In the genomic region with DNA sequence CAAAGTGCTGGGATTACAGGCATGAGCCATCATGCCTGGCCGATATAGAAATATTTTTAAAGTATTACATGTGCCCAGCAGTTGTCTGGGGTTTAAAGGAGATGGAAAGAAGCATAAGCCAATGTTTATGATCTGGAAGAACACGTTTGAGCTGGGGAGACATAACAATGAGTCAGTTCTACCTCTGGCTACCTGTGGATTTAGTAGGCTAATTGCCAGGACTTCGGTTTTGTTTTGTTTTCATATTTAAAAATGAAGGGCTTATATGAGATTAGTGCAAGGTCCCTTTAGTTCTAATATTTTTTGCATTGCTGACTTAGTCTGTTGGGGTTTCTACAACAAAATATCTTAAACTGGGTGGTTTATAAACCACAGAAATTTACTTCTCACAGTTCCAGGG, we compare ENCODE assay signal across 2 cellular contexts.
TF ChIP-seq lines count a peak whose summit lies in the region.

No MANE protein-coding gene starts in this region.

TF ChIP-seq in liver, 16 proteins besides CTCF, POLR2A, EP300 and RAD21 (continued from another document):
- TF ChIP-seq, protein P1, sequence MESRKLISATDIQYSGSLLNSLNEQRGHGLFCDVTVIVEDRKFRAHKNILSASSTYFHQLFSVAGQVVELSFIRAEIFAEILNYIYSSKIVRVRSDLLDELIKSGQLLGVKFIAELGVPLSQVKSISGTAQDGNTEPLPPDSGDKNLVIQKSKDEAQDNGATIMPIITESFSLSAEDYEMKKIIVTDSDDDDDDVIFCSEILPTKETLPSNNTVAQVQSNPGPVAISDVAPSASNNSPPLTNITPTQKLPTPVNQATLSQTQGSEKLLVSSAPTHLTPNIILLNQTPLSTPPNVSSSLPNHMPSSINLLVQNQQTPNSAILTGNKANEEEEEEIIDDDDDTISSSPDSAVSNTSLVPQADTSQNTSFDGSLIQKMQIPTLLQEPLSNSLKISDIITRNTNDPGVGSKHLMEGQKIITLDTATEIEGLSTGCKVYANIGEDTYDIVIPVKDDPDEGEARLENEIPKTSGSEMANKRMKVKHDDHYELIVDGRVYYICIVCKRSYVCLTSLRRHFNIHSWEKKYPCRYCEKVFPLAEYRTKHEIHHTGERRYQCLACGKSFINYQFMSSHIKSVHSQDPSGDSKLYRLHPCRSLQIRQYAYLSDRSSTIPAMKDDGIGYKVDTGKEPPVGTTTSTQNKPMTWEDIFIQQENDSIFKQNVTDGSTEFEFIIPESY (IDR thresholded peaks at IDR 0.05): no peak
- TF ChIP-seq TAF1 (conservative IDR thresholded peaks at IDR 0.05): no peak
- TF ChIP-seq, protein P2, sequence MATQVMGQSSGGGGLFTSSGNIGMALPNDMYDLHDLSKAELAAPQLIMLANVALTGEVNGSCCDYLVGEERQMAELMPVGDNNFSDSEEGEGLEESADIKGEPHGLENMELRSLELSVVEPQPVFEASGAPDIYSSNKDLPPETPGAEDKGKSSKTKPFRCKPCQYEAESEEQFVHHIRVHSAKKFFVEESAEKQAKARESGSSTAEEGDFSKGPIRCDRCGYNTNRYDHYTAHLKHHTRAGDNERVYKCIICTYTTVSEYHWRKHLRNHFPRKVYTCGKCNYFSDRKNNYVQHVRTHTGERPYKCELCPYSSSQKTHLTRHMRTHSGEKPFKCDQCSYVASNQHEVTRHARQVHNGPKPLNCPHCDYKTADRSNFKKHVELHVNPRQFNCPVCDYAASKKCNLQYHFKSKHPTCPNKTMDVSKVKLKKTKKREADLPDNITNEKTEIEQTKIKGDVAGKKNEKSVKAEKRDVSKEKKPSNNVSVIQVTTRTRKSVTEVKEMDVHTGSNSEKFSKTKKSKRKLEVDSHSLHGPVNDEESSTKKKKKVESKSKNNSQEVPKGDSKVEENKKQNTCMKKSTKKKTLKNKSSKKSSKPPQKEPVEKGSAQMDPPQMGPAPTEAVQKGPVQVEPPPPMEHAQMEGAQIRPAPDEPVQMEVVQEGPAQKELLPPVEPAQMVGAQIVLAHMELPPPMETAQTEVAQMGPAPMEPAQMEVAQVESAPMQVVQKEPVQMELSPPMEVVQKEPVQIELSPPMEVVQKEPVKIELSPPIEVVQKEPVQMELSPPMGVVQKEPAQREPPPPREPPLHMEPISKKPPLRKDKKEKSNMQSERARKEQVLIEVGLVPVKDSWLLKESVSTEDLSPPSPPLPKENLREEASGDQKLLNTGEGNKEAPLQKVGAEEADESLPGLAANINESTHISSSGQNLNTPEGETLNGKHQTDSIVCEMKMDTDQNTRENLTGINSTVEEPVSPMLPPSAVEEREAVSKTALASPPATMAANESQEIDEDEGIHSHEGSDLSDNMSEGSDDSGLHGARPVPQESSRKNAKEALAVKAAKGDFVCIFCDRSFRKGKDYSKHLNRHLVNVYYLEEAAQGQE (IDR thresholded peaks at IDR 0.05): no peak
- TF ChIP-seq SP1 (IDR thresholded peaks at IDR 0.05): no peak
TF ChIP-seq in liver: peak in this region for 0.

TF ChIP-seq in HepG2, 621 proteins besides CTCF, POLR2A, EP300 and RAD21 (continued from another document):
- no peak for TF ChIP-seq NFE2L1 (CRISPR knock-in tag; IDR thresholded peaks at IDR 0.05; ENCODE audit: borderline replicate concordance)
- TF ChIP-seq MTF2 (CRISPR knock-in tag; IDR thresholded peaks at IDR 0.05; ENCODE audit: borderline replicate concordance): no peak
- TF ChIP-seq, protein P3, sequence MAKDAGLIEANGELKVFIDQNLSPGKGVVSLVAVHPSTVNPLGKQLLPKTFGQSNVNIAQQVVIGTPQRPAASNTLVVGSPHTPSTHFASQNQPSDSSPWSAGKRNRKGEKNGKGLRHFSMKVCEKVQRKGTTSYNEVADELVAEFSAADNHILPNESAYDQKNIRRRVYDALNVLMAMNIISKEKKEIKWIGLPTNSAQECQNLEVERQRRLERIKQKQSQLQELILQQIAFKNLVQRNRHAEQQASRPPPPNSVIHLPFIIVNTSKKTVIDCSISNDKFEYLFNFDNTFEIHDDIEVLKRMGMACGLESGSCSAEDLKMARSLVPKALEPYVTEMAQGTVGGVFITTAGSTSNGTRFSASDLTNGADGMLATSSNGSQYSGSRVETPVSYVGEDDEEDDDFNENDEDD (CRISPR knock-in tag; IDR thresholded peaks at IDR 0.05; ENCODE audit: borderline replicate concordance): no peak
- TF ChIP-seq, protein P4, sequence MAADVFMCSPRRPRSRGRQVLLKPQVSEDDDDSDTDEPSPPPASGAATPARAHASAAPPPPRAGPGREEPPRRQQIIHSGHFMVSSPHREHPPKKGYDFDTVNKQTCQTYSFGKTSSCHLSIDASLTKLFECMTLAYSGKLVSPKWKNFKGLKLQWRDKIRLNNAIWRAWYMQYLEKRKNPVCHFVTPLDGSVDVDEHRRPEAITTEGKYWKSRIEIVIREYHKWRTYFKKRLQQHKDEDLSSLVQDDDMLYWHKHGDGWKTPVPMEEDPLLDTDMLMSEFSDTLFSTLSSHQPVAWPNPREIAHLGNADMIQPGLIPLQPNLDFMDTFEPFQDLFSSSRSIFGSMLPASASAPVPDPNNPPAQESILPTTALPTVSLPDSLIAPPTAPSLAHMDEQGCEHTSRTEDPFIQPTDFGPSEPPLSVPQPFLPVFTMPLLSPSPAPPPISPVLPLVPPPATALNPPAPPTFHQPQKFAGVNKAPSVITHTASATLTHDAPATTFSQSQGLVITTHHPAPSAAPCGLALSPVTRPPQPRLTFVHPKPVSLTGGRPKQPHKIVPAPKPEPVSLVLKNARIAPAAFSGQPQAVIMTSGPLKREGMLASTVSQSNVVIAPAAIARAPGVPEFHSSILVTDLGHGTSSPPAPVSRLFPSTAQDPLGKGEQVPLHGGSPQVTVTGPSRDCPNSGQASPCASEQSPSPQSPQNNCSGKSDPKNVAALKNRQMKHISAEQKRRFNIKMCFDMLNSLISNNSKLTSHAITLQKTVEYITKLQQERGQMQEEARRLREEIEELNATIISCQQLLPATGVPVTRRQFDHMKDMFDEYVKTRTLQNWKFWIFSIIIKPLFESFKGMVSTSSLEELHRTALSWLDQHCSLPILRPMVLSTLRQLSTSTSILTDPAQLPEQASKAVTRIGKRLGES (CRISPR knock-in tag; IDR thresholded peaks at IDR 0.05; ENCODE audit: borderline replicate concordance): no peak
- TF ChIP-seq PHF20 (CRISPR knock-in tag; IDR thresholded peaks at IDR 0.05): no peak
